ENCODE assay signal across 15 cellular contexts in the genomic region with DNA sequence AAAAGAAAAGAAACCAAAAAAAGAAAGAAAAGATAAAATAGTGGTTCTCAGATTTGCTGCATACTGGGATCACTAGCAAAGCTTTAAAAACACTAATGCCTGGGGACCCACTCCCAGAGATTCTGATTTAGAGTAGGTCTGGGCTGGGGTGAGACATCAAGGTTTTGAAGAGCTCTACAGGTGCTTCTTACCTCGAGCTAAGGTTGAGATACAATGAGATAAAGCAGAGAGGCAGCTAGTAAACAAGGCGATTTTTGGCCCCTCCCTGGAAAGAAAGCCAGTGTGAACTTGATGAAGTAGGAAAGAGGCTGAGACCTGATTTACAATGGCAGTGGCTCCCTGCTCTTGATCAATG.
DNase-seq lines count a peak whose midpoint lies in the region; ATAC-seq and TF ChIP-seq lines count a peak whose summit lies in the region.
"Had no signal": no experiment of that assay in that cellular context is flagged by ENCODE, and none has a peak within 500 bp of the region (broad histone marks: within the 10 kb centered on the region; RNA-seq: fewer than 3 reads in every experiment).

No MANE protein-coding gene starts in this region.

- H3K9me2 ChIP-seq in Karpas-422 (replicated peaks; ENCODE audit: insufficient read depth, low read length) = no peaks in the 10 kb centered on the region

- TF ChIP-seq CTCF in gastroesophageal sphincter (IDR thresholded peaks at IDR 0.05) = no peak

- TF ChIP-seq EP300 in gastroesophageal sphincter (IDR thresholded peaks at IDR 0.05) = no peak

- TF ChIP-seq POLR2A in gastroesophageal sphincter (IDR thresholded peaks at IDR 0.05) = no peak

- H3K79me2 ChIP-seq in Karpas-422 (ENCODE audit: low read length) = no peaks in the 10 kb centered on the region

- H3K36me3 ChIP-seq in gastroesophageal sphincter = no peaks in the 10 kb centered on the region
- H3K36me3 ChIP-seq in Karpas-422 (ENCODE audit: insufficient read depth, low read length) = no peaks in the 10 kb centered on the region

- H2AFZ ChIP-seq in Karpas-422 (ENCODE audit: low read length) = no peak overlapping the region

- no peak overlapping the region for H3K9ac ChIP-seq in Karpas-422 (ENCODE audit: low read length)

- no peak overlapping the region for H3K4me2 ChIP-seq in Karpas-422 (ENCODE audit: low read depth, low read length, poor library complexity, severe bottlenecking)

- H3K27ac ChIP-seq in gastroesophageal sphincter = no peak overlapping the region
- H3K27ac ChIP-seq in Karpas-422 (ENCODE audit: low read length) = no peak overlapping the region
- H3K27ac ChIP-seq: 22Rv1 had no signal

- H4K20me1 ChIP-seq in Karpas-422 (ENCODE audit: insufficient read depth, low read depth, low read length) = no peaks in the 10 kb centered on the region

- DNase-seq in NCI-H345 (lab: John Stamatoyannopoulos, UW) (peak; percentile 10), NCI-H345 treated with DMSO at 0.1 percent for 48 hours (lab: John Stamatoyannopoulos, UW; ENCODE audit: unreplicated experiment) (no peak), NCI-H82 treated with DMSO at 0.1 percent for 48 hours (lab: John Stamatoyannopoulos, UW; ENCODE audit: unreplicated experiment) (no peak), Karpas-422 (no peak)
- no peak for DNase-seq in activated CD4-positive, alpha-beta T cell treated with anti-CD3 and anti-CD28 coated beads for 4 hours
- DNase-seq: activated CD4-positive, alpha-beta T cell treated with anti-CD3 and anti-CD28 coated beads for 36 hours; aorta; NCI-H2029 had no signal

- H3K9me3 ChIP-seq in gastroesophageal sphincter (no peaks in the 10 kb centered on the region), Karpas-422 (ENCODE audit: low read length) (no peaks in the 10 kb centered on the region)

- H3K4me3 ChIP-seq in gastroesophageal sphincter (no peak overlapping the region), Karpas-422 (ENCODE audit: low read length) (no peak overlapping the region)
- H3K4me3 ChIP-seq: K562 had no signal

- peak; percentile 25 for ATAC-seq in HG02588 (IDR thresholded peaks at IDR 0.05; ENCODE audit: unreplicated experiment)
- ATAC-seq in HG03175 (IDR thresholded peaks at IDR 0.05; ENCODE audit: unreplicated experiment) = peak; percentile 25
- no peak for ATAC-seq in gastroesophageal sphincter
- ATAC-seq: activated CD4-positive, alpha-beta T cell treated with anti-CD3 and anti-CD28 coated beads for 36 hours; activated T-helper 17 cell treated with anti-CD3 and anti-CD28 coated beads, Interleukin-2, amount 50 U/mL, for 72 hours; HCT116; K562 had no signal

- 63 to 92% methylated on average over 2 of the region's 2 CpGs for WGBS in gastroesophageal sphincter (ENCODE audit: low coverage in 1 of 2), 2 donors

- H3K4me1 ChIP-seq in gastroesophageal sphincter (no peaks in the 10 kb centered on the region), Karpas-422 (ENCODE audit: low read length) (no peaks in the 10 kb centered on the region)

- H3K27me3 ChIP-seq in gastroesophageal sphincter (no peaks in the 10 kb centered on the region), Karpas-422 (ENCODE audit: low read length) (no peaks in the 10 kb centered on the region; the same call in 1 of the 2 replicates)
